Comparison of ENCODE assay signal across 11 cellular contexts in genomic region chr2:101305044-101305443, GRCh38. TPM values are rescaled to one million over a fixed set of nuclear protein-coding genes. Genes with fewer than 3 reads are reported as not detected.
A peak's percentile ranks its signal among the peaks of the same experiment; 100 is the strongest.
DNase-seq lines count a peak whose midpoint lies in the region; ATAC-seq and TF ChIP-seq lines count a peak whose summit lies in the region.
"Had no signal": no experiment of that assay in that cellular context is flagged by ENCODE, and none has a peak within 500 bp of the region (broad histone marks: within the 10 kb centered on the region; RNA-seq: fewer than 3 reads in every experiment).

No MANE protein-coding gene starts in this region.

- peaks cover 9% of the 10 kb centered on the region for H3K27me3 Mint-ChIP-seq in WTC11 (ENCODE audit: low read depth)

- intact Hi-C loops in esophagus squamous epithelium (cut with DNase I) = loop anchor here (10.0 kb wide), 1 partner anchor 50 kb away; the partner anchor contains the start of gene CNOT11

- TF ChIP-seq RAD21 in SK-N-SH (IDR thresholded peaks at IDR 0.05; ENCODE audit: low read length) = no peak

- peak overlapping the region; percentile 97 for H3K4me2 ChIP-seq in SK-N-SH

- no peaks in the 10 kb centered on the region for H3K9me2 ChIP-seq in SK-N-SH

- no peak for TF ChIP-seq CTCF in SK-N-SH (IDR thresholded peaks at IDR 0.05)
- no peak for TF ChIP-seq CTCF in WTC11 (IDR thresholded peaks at IDR 0.05)
- TF ChIP-seq CTCF in esophagus squamous epithelium (IDR thresholded peaks at IDR 0.05) = no peak

- 0 out of 4 replicates have a peak overlapping the region, but pooled peaks of 1 of the 2 experiments have one; percentile 88 for H3K4me3 ChIP-seq in SK-N-SH (ENCODE audit: low read depth in 2 of 2, low read length in 1 of 2)
- peak overlapping the region in 1 of 4 donors; percentile 80 for H3K4me3 ChIP-seq in esophagus squamous epithelium
- H3K4me3 ChIP-seq in skin epidermis = peak overlapping the region in 4 of 7 experiments; percentile 8 to 95 (median 82)

- H3K9me3 ChIP-seq in SK-N-SH = no peaks in the 10 kb centered on the region
- H3K9me3 ChIP-seq in esophagus squamous epithelium = no peaks in the 10 kb centered on the region
- H3K9me3 ChIP-seq: ovary had no signal

- no peaks in the 10 kb centered on the region for H3K9me3 Mint-ChIP-seq in WTC11

- TF ChIP-seq EP300 in SK-N-SH (IDR thresholded peaks at IDR 0.05; ENCODE audit: borderline replicate concordance in 1 of 2, low read depth in 1 of 2, low read length in 1 of 2) = no peak

- ATAC-seq in SK-N-SH treated with all-trans-retinoic acid at 6 μM for 48 hours = no peak
- no peak for ATAC-seq in WTC11
- no peak for ATAC-seq in HG02981 (IDR thresholded peaks at IDR 0.05; ENCODE audit: unreplicated experiment)

- no peak overlapping the region for H2AFZ ChIP-seq in SK-N-SH (ENCODE audit: low read depth)

- peaks cover 72% of the 10 kb centered on the region for H4K20me1 ChIP-seq in SK-N-SH (ENCODE audit: insufficient read depth)

- peaks cover 15% of the 10 kb centered on the region for H3K36me3 Mint-ChIP-seq in WTC11

- H3K27me3 ChIP-seq in SK-N-SH (ENCODE audit: insufficient read depth) (no peaks in the 10 kb centered on the region), esophagus squamous epithelium (no peaks in the 10 kb centered on the region)
- H3K27me3 ChIP-seq: ovary had no signal

- 0 out of 2 replicates have a peak overlapping the region, but pooled peaks have one; percentile 55 for H3K27ac Mint-ChIP-seq in WTC11

- no peak for DNase-seq in SK-N-SH
- no peak for DNase-seq in WTC11 (ENCODE audit: low spot score)
- DNase-seq in esophagus squamous epithelium (lab: John Stamatoyannopoulos, UW) = no peak
- DNase-seq in EL = no peak
- DNase-seq in SHP77 treated with DMSO at 0.1 percent for 48 hours (lab: John Stamatoyannopoulos, UW) = no peak
- DNase-seq: NCI-H526 treated with DMSO at 0.1 percent for 48 hours, ovary had no signal

- no peak for TF ChIP-seq POLR2A in esophagus squamous epithelium (IDR thresholded peaks at IDR 0.05)

- CTCF ChIA-PET in SK-N-SH (lab: Yijun Ruan, JAX) = no interaction called here
- CTCF ChIA-PET in WTC11 (lab: Charles Lee) = no interaction called here

- H3K4me1 Mint-ChIP-seq in WTC11 = peaks cover 46% of the 10 kb centered on the region

- 99% methylated on average over 4 of the region's 4 CpGs for WGBS in SK-N-SH (ENCODE audit: low lambda C conversion rate)
- 68 to 83% methylated on average over 4 of the region's 4 CpGs for WGBS in esophagus squamous epithelium, 2 donors

- POLR2A ChIA-PET in SK-N-SH (lab: Yijun Ruan, JAX) (no interaction called here), WTC11 (lab: Charles Lee) (no interaction called here)

- H3F3A ChIP-seq in SK-N-SH (replicated peaks; ENCODE audit: insufficient read depth) = peaks cover 13% of the 10 kb centered on the region

- peaks cover 83% of the 10 kb centered on the region for H3K79me2 ChIP-seq in SK-N-SH (ENCODE audit: insufficient read depth)

- H3K36me3 ChIP-seq in SK-N-SH (replicated peaks in 1 of 2; ENCODE audit: control insufficient read depth in 1 of 2, insufficient read depth in 2 of 2, low read length in 1 of 2) (peaks cover 0 to 18% of the 10 kb centered on the region in 2 experiments), esophagus squamous epithelium (peaks cover 0 to 11% (median 0%) of the 10 kb centered on the region in 3 donors)
- H3K36me3 ChIP-seq: ovary had no signal

- H3K4me1 ChIP-seq in SK-N-SH (ENCODE audit: control insufficient read depth in 1 of 2, insufficient read depth in 2 of 2, low read depth in 1 of 2, low read length in 1 of 2) (peaks cover 12 to 20% of the 10 kb centered on the region in 2 experiments; a peak in 3 of 4 replicates), esophagus squamous epithelium (peaks cover 37 to 86% (median 58%) of the 10 kb centered on the region in 3 donors)

- H3K9ac ChIP-seq in SK-N-SH = no peak overlapping the region

- H3K4me3 Mint-ChIP-seq in WTC11 = peak overlapping the region; percentile 31; the same call in 1 of the 2 replicates

- H3K27ac ChIP-seq in SK-N-SH (ENCODE audit: low read depth in 2 of 2, low read length in 1 of 2) (peak overlapping the region in 1 of 2 experiments; percentile 88; a peak in 2 of 4 replicates), esophagus squamous epithelium (peak overlapping the region; percentile 17 to 97 (median 73)), skin epidermis (peak overlapping the region in 11 of 21 experiments; percentile 17 to 99 (median 89))
- H3K27ac ChIP-seq: 22Rv1, ovary had no signal

TF ChIP-seq in SK-N-SH, 30 proteins besides CTCF, POLR2A, EP300 and RAD21 (continues in another document):
- TF ChIP-seq FOXM1 (IDR thresholded peaks at IDR 0.05; ENCODE audit: low read depth) = no peak
- TF ChIP-seq IRF3 (IDR thresholded peaks at IDR 0.05; ENCODE audit: low read depth, low read length) = no peak
- TF ChIP-seq USF1 (IDR thresholded peaks at IDR 0.05; ENCODE audit: borderline replicate concordance, low read depth) = no peak
- no peak for TF ChIP-seq NFIC (IDR thresholded peaks at IDR 0.05; ENCODE audit: borderline replicate concordance)
- no peak for TF ChIP-seq SMC3 (IDR thresholded peaks at IDR 0.05; ENCODE audit: low read depth, low read length)

TF ChIP-seq in SK-N-SH treated with all-trans-retinoic acid at 6 μM for 48 hours, 23 proteins besides CTCF, POLR2A, EP300 and RAD21 (continues in another document):
- TF ChIP-seq GLIS3 (CRISPR knock-in tag; IDR thresholded peaks at IDR 0.05) = no peak
- no peak for TF ChIP-seq PATZ1 (CRISPR knock-in tag; IDR thresholded peaks at IDR 0.05; ENCODE audit: borderline replicate concordance)
- TF ChIP-seq SNAI2 (CRISPR knock-in tag; IDR thresholded peaks at IDR 0.05) = no peak
- TF ChIP-seq CREB5 (CRISPR knock-in tag; IDR thresholded peaks at IDR 0.05; ENCODE audit: low read depth) = no peak

TF ChIP-seq in WTC11, 78 proteins besides CTCF, POLR2A, EP300 and RAD21 (continues in another document):
- TF ChIP-seq NFATC4 (CRISPR knock-in tag; IDR thresholded peaks at IDR 0.05) (no peak), FOXP1 (CRISPR knock-in tag; IDR thresholded peaks at IDR 0.05; ENCODE audit: borderline replicate concordance) (no peak), ZNF396 (CRISPR knock-in tag; IDR thresholded peaks at IDR 0.05; ENCODE audit: borderline replicate concordance) (no peak), AR (CRISPR knock-in tag; IDR thresholded peaks at IDR 0.05) (no peak), ZNF423 (CRISPR knock-in tag; IDR thresholded peaks at IDR 0.05) (no peak)
- TF ChIP-seq, protein P1, sequence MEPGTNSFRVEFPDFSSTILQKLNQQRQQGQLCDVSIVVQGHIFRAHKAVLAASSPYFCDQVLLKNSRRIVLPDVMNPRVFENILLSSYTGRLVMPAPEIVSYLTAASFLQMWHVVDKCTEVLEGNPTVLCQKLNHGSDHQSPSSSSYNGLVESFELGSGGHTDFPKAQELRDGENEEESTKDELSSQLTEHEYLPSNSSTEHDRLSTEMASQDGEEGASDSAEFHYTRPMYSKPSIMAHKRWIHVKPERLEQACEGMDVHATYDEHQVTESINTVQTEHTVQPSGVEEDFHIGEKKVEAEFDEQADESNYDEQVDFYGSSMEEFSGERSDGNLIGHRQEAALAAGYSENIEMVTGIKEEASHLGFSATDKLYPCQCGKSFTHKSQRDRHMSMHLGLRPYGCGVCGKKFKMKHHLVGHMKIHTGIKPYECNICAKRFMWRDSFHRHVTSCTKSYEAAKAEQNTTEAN (CRISPR knock-in tag; IDR thresholded peaks at IDR 0.05) = no peak
- TF ChIP-seq, protein P2, sequence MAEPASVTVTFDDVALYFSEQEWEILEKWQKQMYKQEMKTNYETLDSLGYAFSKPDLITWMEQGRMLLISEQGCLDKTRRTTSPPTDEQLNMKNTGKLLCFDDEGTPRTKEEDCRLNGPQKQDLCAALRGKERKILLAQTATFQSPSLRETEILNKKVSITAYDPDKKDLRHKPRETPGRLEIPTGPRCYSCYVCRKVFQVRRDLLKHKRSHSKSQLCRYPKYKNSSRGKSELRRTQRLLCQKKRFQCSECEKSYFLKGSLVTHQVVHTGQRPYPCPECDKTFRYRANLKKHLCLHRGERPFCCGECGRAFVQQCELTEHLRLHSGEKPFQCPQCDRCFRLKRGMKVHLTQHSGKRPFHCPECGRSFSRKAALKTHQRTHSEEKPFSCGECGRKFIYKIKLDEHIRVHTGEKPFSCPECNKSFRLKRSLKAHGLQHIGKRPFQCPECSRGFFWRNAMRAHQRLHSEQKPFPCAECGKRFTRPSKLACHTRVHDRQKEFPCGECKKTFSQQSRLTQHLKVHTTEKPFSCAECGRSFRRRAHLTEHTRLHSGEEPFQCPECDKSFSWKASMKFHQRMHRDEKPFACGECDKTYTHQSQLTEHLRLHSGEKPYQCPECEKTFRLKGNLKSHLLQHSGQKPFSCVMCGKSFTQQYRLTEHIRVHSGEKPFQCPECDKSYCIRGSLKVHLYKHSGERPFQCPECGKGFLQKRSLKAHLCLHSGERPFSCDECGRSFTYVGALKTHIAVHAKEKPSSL (CRISPR knock-in tag; conservative IDR thresholded peaks at IDR 0.05) = no peak

RNA-seq across cellular contexts. Expression of gene RNF149, which starts 3.5 kb away (rescaled TPM):
- polyA plus RNA-seq in SK-N-SH (2012; rRNA removed) = 15.3 and 22.9 TPM in 2 replicates
- 16.2 and 16.3 TPM in 2 replicates for polyA plus RNA-seq in SK-N-SH (2012; cell fraction: cytosol; rRNA removed)
- 21.2 and 33.8 TPM in 2 replicates for polyA plus RNA-seq in SK-N-SH (2012; cell fraction: nucleus; rRNA removed)
- 25.6 to 30.0 TPM (median 28.4 TPM) in 3 replicates for total RNA-seq in WTC11 (2021)
- 100 to 1,000 TPM in 3 of 4 donors, 10 to 100 TPM in 1; 80.3 to 117 (median 110) TPM for total RNA-seq in esophagus squamous epithelium

RNA-seq across cellular contexts. Expression of gene CNOT11, which starts 52.4 kb away (rescaled TPM):
- polyA plus RNA-seq in SK-N-SH (2012; rRNA removed) = 38.4 and 42.2 TPM in 2 replicates
- 32.3 and 33.0 TPM in 2 replicates for polyA plus RNA-seq in SK-N-SH (2012; cell fraction: cytosol; rRNA removed)
- polyA plus RNA-seq in SK-N-SH (2012; cell fraction: nucleus; rRNA removed) = 46.7 and 77.4 TPM in 2 replicates
- total RNA-seq in WTC11 (2021) (47.4 to 54.0 TPM (median 48.9 TPM) in 3 replicates), esophagus squamous epithelium (10 to 100 TPM; 28.0 to 53.2 (median 41.8) TPM)
